12 cellular contexts compared by ENCODE assay signal in the genomic region with DNA sequence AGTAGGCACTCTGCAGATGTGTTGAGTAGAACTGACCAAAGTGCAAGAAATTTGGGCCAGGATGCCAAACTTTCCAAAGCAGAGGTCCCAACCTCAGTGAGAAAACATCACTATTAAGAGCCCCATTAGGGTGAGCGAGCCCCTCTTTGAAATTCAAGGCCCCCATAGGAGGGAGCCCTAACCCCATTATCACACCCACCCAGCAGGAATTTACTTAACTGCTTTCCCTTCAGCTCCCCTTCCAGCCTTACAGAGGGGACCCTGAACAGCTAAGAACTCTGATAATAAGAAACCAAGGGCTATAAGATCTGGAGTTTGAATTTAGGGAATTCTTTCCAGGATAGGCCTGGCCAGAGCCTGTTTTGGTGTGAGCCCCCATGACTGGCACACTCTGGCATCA.
A peak's percentile ranks its signal among the peaks of the same experiment; 100 is the strongest.
DNase-seq lines count a peak whose midpoint lies in the region; ATAC-seq, FAIRE-seq and TF ChIP-seq lines count a peak whose summit lies in the region.
"Had no signal": no experiment of that assay in that cellular context is flagged by ENCODE, and none has a peak within 500 bp of the region (broad histone marks: within the 10 kb centered on the region; RNA-seq: fewer than 3 reads in every experiment).

No MANE protein-coding gene starts in this region.

- H3K27me3 ChIP-seq in ACC112 (ENCODE audit: insufficient read depth, low read length) = no peaks in the 10 kb centered on the region
- H3K27me3 ChIP-seq in astrocyte (ENCODE audit: insufficient read depth, low read length) = no peaks in the 10 kb centered on the region

- CTCF ChIA-PET in activated naive CD4-positive, alpha-beta T cell treated with anti-CD3 and anti-CD28 coated beads for 36 hours (lab: Charles Lee) = interaction anchor here (0.6 to 1.7 kb wide), 3 partner anchors 25 to 183 kb away, joined by 3 to 4 read pairs (median 3); no protein-coding TSS in a partner anchor

- peak; percentile 55 for DNase-seq in HTR-8/SVneo (ENCODE audit: insufficient read length, low spot score)
- DNase-seq in astrocyte (ENCODE audit: low read depth) = no peak
- DNase-seq in natural killer cell = no peak
- no peak for DNase-seq in NCI-H774 (lab: John Stamatoyannopoulos, UW)
- DNase-seq in activated naive CD4-positive, alpha-beta T cell treated with anti-CD3 and anti-CD28 coated beads for 36 hours = no peak
- DNase-seq: activated B cell treated with CpG ODN at 0.5 μM for 24 hours, Caco-2 had no signal

- TF ChIP-seq CTCF in astrocyte (IDR thresholded peaks at IDR 0.05; ENCODE audit: insufficient read depth, low read depth, low read length) = no peak
- TF ChIP-seq CTCF in natural killer cell (IDR thresholded peaks at IDR 0.05) = no peak

- H3K9ac ChIP-seq in astrocyte (ENCODE audit: low read length) = peak overlapping the region; percentile 50

- no peaks in the 10 kb centered on the region for H3K79me2 ChIP-seq in ACC112 (ENCODE audit: control insufficient read depth, insufficient read depth, low read length, unreplicated experiment)
- no peaks in the 10 kb centered on the region for H3K79me2 ChIP-seq in astrocyte (ENCODE audit: insufficient read depth, low read length)

- H3K27ac ChIP-seq in ACC112 (ENCODE audit: low read depth, low read length) = peak overlapping the region; percentile 38; the same call in 1 of the 2 replicates
- peak overlapping the region; percentile 17 for H3K27ac ChIP-seq in astrocyte (ENCODE audit: low read depth, low read length)

- ATAC-seq in natural killer cell = no peak
- no peak for ATAC-seq in GM21367 (IDR thresholded peaks at IDR 0.05; ENCODE audit: unreplicated experiment)
- ATAC-seq in GM19452 (IDR thresholded peaks at IDR 0.05; ENCODE audit: unreplicated experiment) = no peak

- peaks cover 11% of the 10 kb centered on the region for H3K4me1 ChIP-seq in ACC112 (ENCODE audit: control insufficient read depth, insufficient read depth, low read length, unreplicated experiment)
- H3K4me1 ChIP-seq in astrocyte (ENCODE audit: insufficient read depth, low read length) = peaks cover 13% of the 10 kb centered on the region
- H3K4me1 ChIP-seq: Caco-2 had no signal

- H3K36me3 Mint-ChIP-seq in astrocyte (ENCODE audit: low read depth, unreplicated experiment) (peaks cover 16% of the 10 kb centered on the region), natural killer cell (peaks cover 10% of the 10 kb centered on the region)
- peaks cover 38% of the 10 kb centered on the region for H3K36me3 Mint-ChIP-seq in activated naive CD4-positive, alpha-beta T cell treated with anti-CD3 and anti-CD28 coated beads for 36 hours (ENCODE audit: low read depth)

- peak overlapping the region; percentile 65 for H3K4me2 ChIP-seq in astrocyte (ENCODE audit: low read length)

- H3K4me3 Mint-ChIP-seq in astrocyte (ENCODE audit: unreplicated experiment) = no peak overlapping the region
- no peak overlapping the region for H3K4me3 Mint-ChIP-seq in natural killer cell
- no peak overlapping the region for H3K4me3 Mint-ChIP-seq in activated naive CD4-positive, alpha-beta T cell treated with anti-CD3 and anti-CD28 coated beads for 36 hours
- H3K4me3 Mint-ChIP-seq: activated B cell treated with CpG ODN at 0.5 μM for 24 hours had no signal

- H2AFZ ChIP-seq in ACC112 (ENCODE audit: low read length, unreplicated experiment) (peak overlapping the region; percentile 5), astrocyte (ENCODE audit: low read depth, low read length) (no peak overlapping the region)

- FAIRE-seq in HTR-8/SVneo (lab: Jason Lieb, UNC) = no peak
- FAIRE-seq in astrocyte (lab: Jason Lieb, UNC) = no peak
- FAIRE-seq: GM12891 had no signal

- H3K36me3 ChIP-seq in ACC112 (ENCODE audit: insufficient read depth, low read length) (no peaks in the 10 kb centered on the region), astrocyte (ENCODE audit: insufficient read depth, low read length) (peaks cover 5% of the 10 kb centered on the region)

- H4K20me1 ChIP-seq in astrocyte (ENCODE audit: insufficient read depth, low read length) = no peaks in the 10 kb centered on the region

- H3K27me3 Mint-ChIP-seq in astrocyte (ENCODE audit: low read depth, unreplicated experiment) (peaks cover 5% of the 10 kb centered on the region), natural killer cell (ENCODE audit: low read depth in 2 of 2) (no peaks in the 10 kb centered on the region)
- H3K27me3 Mint-ChIP-seq in activated naive CD4-positive, alpha-beta T cell treated with anti-CD3 and anti-CD28 coated beads for 36 hours (ENCODE audit: low read depth) = no peaks in the 10 kb centered on the region
- H3K27me3 Mint-ChIP-seq: activated B cell treated with CpG ODN at 0.5 μM for 24 hours had no signal

- H3K4me1 Mint-ChIP-seq in astrocyte (ENCODE audit: low read depth, unreplicated experiment) = peaks cover 4% of the 10 kb centered on the region
- peaks cover 66 to 77% of the 10 kb centered on the region in 2 donors for H3K4me1 Mint-ChIP-seq in natural killer cell
- peaks cover 21% of the 10 kb centered on the region for H3K4me1 Mint-ChIP-seq in activated naive CD4-positive, alpha-beta T cell treated with anti-CD3 and anti-CD28 coated beads for 36 hours (ENCODE audit: low read depth)

- H3K9me3 ChIP-seq in astrocyte (ENCODE audit: insufficient read depth, low read depth, low read length) = no peaks in the 10 kb centered on the region
- H3K9me3 ChIP-seq: Caco-2 had no signal

- intact Hi-C loops in natural killer cell (cut with micrococcal nuclease) = no loop called here
- intact Hi-C loops in activated naive CD4-positive, alpha-beta T cell treated with anti-CD3 and anti-CD28 coated beads for 36 hours (cut with micrococcal nuclease) = no loop called here

- no peak overlapping the region for H3K4me3 ChIP-seq in ACC112 (ENCODE audit: low read depth, low read length)
- H3K4me3 ChIP-seq in astrocyte (ENCODE audit: insufficient read depth, low read depth, low read length) = no peak overlapping the region
- H3K4me3 ChIP-seq: lung had no signal

- no peaks in the 10 kb centered on the region for H3K9me3 Mint-ChIP-seq in astrocyte (ENCODE audit: unreplicated experiment)
- H3K9me3 Mint-ChIP-seq in natural killer cell = no peaks in the 10 kb centered on the region
- no peaks in the 10 kb centered on the region for H3K9me3 Mint-ChIP-seq in activated naive CD4-positive, alpha-beta T cell treated with anti-CD3 and anti-CD28 coated beads for 36 hours

- peak overlapping the region; percentile 26 for H3K27ac Mint-ChIP-seq in astrocyte (ENCODE audit: unreplicated experiment)
- peak overlapping the region; percentile 95 to 100 for H3K27ac Mint-ChIP-seq in natural killer cell
- no peak overlapping the region for H3K27ac Mint-ChIP-seq in activated naive CD4-positive, alpha-beta T cell treated with anti-CD3 and anti-CD28 coated beads for 36 hours
